Comparison of ENCODE assay signal across 14 cellular contexts in the genomic region with DNA sequence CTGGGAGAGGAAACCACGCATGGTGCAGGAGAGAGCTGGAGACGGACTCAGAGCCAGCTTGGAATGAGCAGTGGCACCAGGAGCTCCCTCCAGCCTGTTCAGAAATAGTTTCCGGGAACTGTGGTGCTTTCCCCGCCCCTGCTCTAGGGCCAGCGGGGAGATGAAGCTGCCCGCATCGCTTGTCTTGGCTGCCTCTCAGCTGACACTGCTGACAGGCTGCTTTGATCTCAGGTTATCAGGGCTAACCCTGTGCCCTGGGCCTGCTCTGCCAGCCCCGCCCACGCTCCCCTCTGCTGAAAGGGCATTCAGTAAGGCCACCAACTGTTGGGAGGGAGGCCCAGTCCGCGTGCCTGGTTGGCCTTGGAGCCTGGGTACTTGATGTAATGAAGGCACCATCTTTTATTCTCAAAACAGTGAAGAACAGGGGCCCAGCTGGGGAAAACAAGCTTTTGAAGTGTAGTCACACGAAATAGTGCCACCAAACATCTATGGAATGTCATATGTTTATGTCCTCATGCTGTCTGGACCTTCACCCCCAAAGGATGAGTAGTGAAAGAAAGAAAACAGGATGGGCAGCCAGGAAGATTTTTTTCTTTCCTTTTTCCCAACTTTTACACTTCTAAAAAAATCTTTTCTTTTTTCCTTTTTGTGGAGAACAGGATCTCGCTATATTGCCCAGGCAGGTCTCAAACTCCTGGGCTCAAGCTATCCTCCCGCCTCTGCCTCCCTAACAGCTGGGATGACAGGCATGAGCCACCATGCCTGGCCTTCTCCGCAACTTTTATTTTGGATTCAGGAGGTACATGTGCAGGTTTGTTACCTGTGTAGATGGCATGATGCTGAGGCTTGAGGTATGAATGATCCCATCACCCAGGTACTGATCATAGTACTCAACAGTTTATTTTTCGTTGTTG.
DNase-seq lines count a peak whose midpoint lies in the region; ATAC-seq, FAIRE-seq and TF ChIP-seq lines count a peak whose summit lies in the region.
"Had no signal": no experiment of that assay in that cellular context is flagged by ENCODE, and none has a peak within 500 bp of the region (broad histone marks: within the 10 kb centered on the region; RNA-seq: fewer than 3 reads in every experiment).

No MANE protein-coding gene starts in this region.

- H3K9me3 Mint-ChIP-seq in naive B cell, result peaks cover 0 to 6% (median 2%) of the 10 kb centered on the region in 7 donors

- H3K4me3 ChIP-seq in AG10803 (ENCODE audit: low read length), result no peak overlapping the region
- no peak overlapping the region for H3K4me3 ChIP-seq in MG63
- no peak overlapping the region for H3K4me3 ChIP-seq in foreskin fibroblast (ENCODE audit: low read depth in 1 of 2, low read length in 2 of 2)

- no peak for TF ChIP-seq CTCF in AG10803 (conservative IDR thresholded peaks at IDR 0.05; ENCODE audit: low read length)
- no peak for TF ChIP-seq CTCF in foreskin fibroblast (IDR thresholded peaks at IDR 0.05; ENCODE audit: low read depth, low read length)

- no peaks in the 10 kb centered on the region for H3K4me1 Mint-ChIP-seq in naive B cell
- H3K4me1 Mint-ChIP-seq: CD14-positive monocyte had no signal

- DNase-seq in AG10803 (ENCODE audit: low read depth) (peak; percentile 60), MG63 (peak; percentile 31), foreskin fibroblast (peak; percentile 47 to 69), naive B cell (peak; percentile 1), GM19240 (ENCODE audit: insufficient read length, low spot score) (no peak), RCC 7860 (ENCODE audit: low spot score) (no peak), HEK293T (ENCODE audit: extremely low spot score) (no peak)
- DNase-seq: activated CD8-positive, alpha-beta memory T cell treated with anti-CD3 and anti-CD28 coated beads, Interleukin-2, amount 50 U/mL, for 4 hours; cortex of kidney; NCI-H2081 treated with DMSO at 0.1 percent for 48 hours; SK-N-SH had no signal

- peak overlapping the region in 1 of 8 donors; percentile 35 for H3K4me3 Mint-ChIP-seq in naive B cell
- H3K4me3 Mint-ChIP-seq: CD14-positive monocyte; stimulated activated naive CD8-positive, alpha-beta T cell treated with anti-CD3 and anti-CD28 coated beads, Interleukin-15, Interleukin-2, amounts not matched to agents 100 ng/mL and 50 ng/mL, for 24 hours had no signal

- H3K36me3 ChIP-seq in MG63, result no peaks in the 10 kb centered on the region

- H3K9me3 ChIP-seq in MG63, result no peaks in the 10 kb centered on the region
- H3K9me3 ChIP-seq: SK-N-SH had no signal

- H3K27me3 ChIP-seq in MG63, result no peaks in the 10 kb centered on the region

- peaks cover 0 to 5% (median 0%) of the 10 kb centered on the region in 3 donors for H3K27me3 Mint-ChIP-seq in naive B cell
- H3K27me3 Mint-ChIP-seq: stimulated activated naive CD8-positive, alpha-beta T cell treated with anti-CD3 and anti-CD28 coated beads, Interleukin-15, Interleukin-2, amounts not matched to agents 100 ng/mL and 50 ng/mL, for 24 hours had no signal

- no peaks in the 10 kb centered on the region for H3K36me3 Mint-ChIP-seq in naive B cell
- H3K36me3 Mint-ChIP-seq: CD14-positive monocyte had no signal

- POLR2A ChIA-PET in HEK293T (lab: Yijun Ruan, JAX), result no interaction called here

- CTCF ChIA-PET in HEK293T (lab: Yijun Ruan, JAX), result no interaction called here

- FAIRE-seq in RCC 7860 (lab: Jason Lieb, UNC), result no peak

- no peak overlapping the region for H3K27ac Mint-ChIP-seq in naive B cell
- H3K27ac Mint-ChIP-seq: stimulated activated naive CD8-positive, alpha-beta T cell treated with anti-CD3 and anti-CD28 coated beads, Interleukin-15, Interleukin-2, amounts not matched to agents 100 ng/mL and 50 ng/mL, for 24 hours had no signal

- ATAC-seq in naive B cell (ENCODE audit: low read depth in 2 of 2) (no peak), HG02870 (IDR thresholded peaks at IDR 0.05; ENCODE audit: unreplicated experiment) (no peak)

TF ChIP-seq in HEK293T, 16 proteins besides CTCF, POLR2A, EP300 and RAD21:
- TF ChIP-seq CTBP1 (IDR thresholded peaks at IDR 0.05; ENCODE audit: borderline replicate concordance) (no peak), ZNF384 (IDR thresholded peaks at IDR 0.05) (no peak), ELF4 (IDR thresholded peaks at IDR 0.05) (no peak), NFRKB (IDR thresholded peaks at IDR 0.05) (no peak)

Comparison
In these comparisons a context has a peak if more than half of its experiments do, and no peak if none do; other contexts are left out.
1. DNase-seq: peak in AG10803 (single experiment), MG63 (single experiment), foreskin fibroblast (2 of 2) and naive B cell (single experiment); none in GM19240 (single experiment), RCC 7860 (single experiment) and HEK293T (single experiment).